In the genomic region with DNA sequence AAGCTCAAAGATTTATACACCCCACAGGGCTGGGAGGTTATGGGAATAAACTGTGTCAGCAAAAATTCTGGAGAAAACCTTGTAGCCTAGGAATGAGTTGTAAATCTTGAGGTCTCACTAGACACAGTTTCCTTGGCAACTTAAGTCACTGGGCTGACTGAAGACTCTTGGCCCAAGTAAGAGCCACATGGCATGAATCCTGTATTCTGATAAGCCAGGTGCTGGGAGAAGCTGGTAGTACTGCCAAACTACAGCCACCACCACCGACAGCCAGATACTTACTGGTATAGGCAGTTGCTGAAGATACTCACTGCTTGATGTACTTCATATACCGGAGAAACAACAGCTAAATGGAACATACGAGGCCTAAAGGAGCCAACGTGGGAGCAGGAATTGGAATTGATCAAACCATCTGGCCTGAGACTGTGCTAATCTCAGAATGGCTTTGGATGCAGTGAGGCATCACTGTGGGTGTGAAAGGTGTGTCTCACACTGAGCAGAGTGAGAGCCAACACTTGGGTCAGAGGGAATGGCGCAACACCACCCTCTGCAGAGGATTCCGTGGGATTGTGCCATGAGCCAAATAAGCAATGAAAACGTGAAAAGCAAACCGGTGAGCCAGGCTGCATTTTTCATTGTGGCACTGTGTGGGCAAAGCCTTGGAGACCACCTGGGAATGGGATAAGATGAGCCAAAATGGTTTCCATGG, we compare ENCODE assay signal across 14 cellular contexts.
DNase-seq lines count a peak whose midpoint lies in the region; TF ChIP-seq lines count a peak whose summit lies in the region.
"Had no signal": no experiment of that assay in that cellular context is flagged by ENCODE, and none has a peak within 500 bp of the region (broad histone marks: within the 10 kb centered on the region; RNA-seq: fewer than 3 reads in every experiment).

No MANE protein-coding gene starts in this region.

- no peaks in the 10 kb centered on the region for H3K27me3 ChIP-seq in HAP-1 (ENCODE audit: low read depth)
- H3K27me3 ChIP-seq: colonic mucosa, pancreas had no signal

- no peaks in the 10 kb centered on the region for H3K36me3 ChIP-seq in HAP-1 (replicated peaks)
- H3K36me3 ChIP-seq: colonic mucosa, pancreas had no signal

- peaks cover 5% of the 10 kb centered on the region for H3K4me1 ChIP-seq in HAP-1
- H3K4me1 ChIP-seq: colonic mucosa, pancreas had no signal

- in situ Hi-C loops in G401 (cut with HindIII; ENCODE audit: low sequenced_read_pairs) = no loop called here
- in situ Hi-C loops in HAP-1 (cut with MboI; ENCODE audit: low sequenced_read_pairs) = no loop called here

- TF ChIP-seq CTCF in NB4 (IDR thresholded peaks at IDR 0.05; ENCODE audit: low read depth, low read length) = no peak
- TF ChIP-seq CTCF in epithelial cell of esophagus (IDR thresholded peaks at IDR 0.05; ENCODE audit: insufficient read depth, low read depth, low read length, missing control alignments) = peak; percentile 50
- TF ChIP-seq CTCF in GM20000 (IDR thresholded peaks at IDR 0.05; ENCODE audit: extremely low read depth, missing control alignments) = no peak

- no peak for TF ChIP-seq POLR2A in NB4 (IDR thresholded peaks at IDR 0.05; ENCODE audit: extremely low read depth, insufficient read length)

- no peak overlapping the region for H3K4me3 ChIP-seq in NB4 (ENCODE audit: low read depth, low read length)
- no peak overlapping the region for H3K4me3 ChIP-seq in epithelial cell of esophagus (ENCODE audit: low read length)
- H3K4me3 ChIP-seq in HAP-1 = no peak overlapping the region
- H3K4me3 ChIP-seq: colonic mucosa, lung, pancreas had no signal

- no peaks in the 10 kb centered on the region for H3K9me3 ChIP-seq in HAP-1
- H3K9me3 ChIP-seq: colonic mucosa, pancreas had no signal

- peak; percentile 78 for DNase-seq in G401 (ENCODE audit: low spot score)
- DNase-seq in NB4 (ENCODE audit: low read depth) = peak; percentile 36
- DNase-seq in epithelial cell of esophagus (ENCODE audit: low read depth) = peak; percentile 77
- DNase-seq in midbrain (lab: John Stamatoyannopoulos, UW) = peak; percentile 22
- DNase-seq in HAP-1 (ENCODE audit: low spot score in 2 of 2) = no peak
- DNase-seq in NCI-H146 treated with DMSO at 0.1 percent for 48 hours (lab: John Stamatoyannopoulos, UW; ENCODE audit: unreplicated experiment) = no peak
- no peak for DNase-seq in NCI-H345 (lab: John Stamatoyannopoulos, UW)
- DNase-seq in GM20000 (ENCODE audit: low spot score) = no peak
- DNase-seq: activated CD4-positive, alpha-beta T cell treated with anti-CD3 and anti-CD28 coated beads, Interleukin-2, amount 10 ng/mL, durations not matched to agents 24 days and 14 days; activated effector memory CD4-positive, alpha-beta T cell treated with Interleukin-2 at 50 U/mL for 16 hours; colonic mucosa; NCI-H1417; pancreas had no signal

Comparison
In these comparisons a context has a peak if more than half of its experiments do, and no peak if none do; other contexts are left out.
1. DNase-seq: peak in G401 (single experiment), NB4 (single experiment), epithelial cell of esophagus (single experiment) and midbrain (single experiment); none in HAP-1 (0 of 2), NCI-H146 treated with DMSO at 0.1 percent for 48 hours (single experiment), NCI-H345 (single experiment) and GM20000 (single experiment).